In genomic region chr2:163269375-163270021, GRCh38 we compare ENCODE assay signal across 24 cellular contexts.
"Had no signal": no experiment of that assay in that cellular context is flagged by ENCODE, and none has a peak within 500 bp of the region (broad histone marks: within the 10 kb centered on the region; RNA-seq: fewer than 3 reads in every experiment).

No MANE protein-coding gene starts in this region.

- H3K27ac ChIP-seq: ascending aorta, Peyer's patch, RWPE1, SJCRH30 had no signal

- H3K36me3 ChIP-seq: ascending aorta, Peyer's patch, SJCRH30 had no signal

- H3K9me3 ChIP-seq: Peyer's patch, SJCRH30 had no signal

- H3K4me3 ChIP-seq: ascending aorta, Peyer's patch, SJCRH30 had no signal

- H3K36me3 Mint-ChIP-seq: activated naive CD8-positive, alpha-beta T cell treated with anti-CD3 and anti-CD28 coated beads, Interleukin-2, amount 10 ng/mL, durations not matched to agents 7 days and 5 days had no signal

- ATAC-seq: activated CD4-positive, CD25-positive, alpha-beta regulatory T cell treated with anti-CD3 and anti-CD28 coated beads, Interleukin-2, amount 50 U/mL, for 24 hours; activated CD8-positive, alpha-beta T cell treated with anti-CD3 and anti-CD28 coated beads for 36 hours had no signal

- H3K9ac ChIP-seq: SK-N-SH had no signal

- H3K27me3 ChIP-seq: ascending aorta, Peyer's patch, SJCRH30 had no signal

- H3K4me2 ChIP-seq: SK-N-SH had no signal

- H3K4me1 Mint-ChIP-seq: activated naive CD8-positive, alpha-beta T cell treated with anti-CD3 and anti-CD28 coated beads, Interleukin-2, amount 10 ng/mL, durations not matched to agents 7 days and 5 days; brain had no signal

- H3K27ac Mint-ChIP-seq: activated CD8-positive, alpha-beta T cell treated with anti-CD3 and anti-CD28 coated beads for 36 hours; activated naive CD8-positive, alpha-beta T cell treated with anti-CD3 and anti-CD28 coated beads, Interleukin-2, amount 10 ng/mL, durations not matched to agents 7 days and 5 days; brain had no signal

- H3K27me3 Mint-ChIP-seq: activated CD8-positive, alpha-beta T cell treated with anti-CD3 and anti-CD28 coated beads for 36 hours; activated naive CD8-positive, alpha-beta T cell treated with anti-CD3 and anti-CD28 coated beads, Interleukin-2, amount 10 ng/mL, durations not matched to agents 7 days and 5 days; brain had no signal

- DNase-seq: activated CD4-positive, alpha-beta T cell treated with anti-CD3 and anti-CD28 coated beads for 4 hours; activated CD8-positive, alpha-beta memory T cell treated with anti-CD3 and anti-CD28 coated beads, Interleukin-2, amount 50 U/mL, for 48 hours; activated CD8-positive, alpha-beta T cell treated with anti-CD3 and anti-CD28 coated beads for 36 hours; activated naive CD4-positive, alpha-beta T cell treated with anti-CD3 and anti-CD28 coated beads, Interleukin-2, amount 50 U/mL, for 16 hours; activated naive CD8-positive, alpha-beta T cell treated with anti-CD3 and anti-CD28 coated beads, Interleukin-2, amount 10 ng/mL, durations not matched to agents 7 days and 5 days; activated T-cell treated with anti-CD3 and anti-CD28 coated beads, Interleukin-2, amount 50 U/mL, for 1 hour; Kasumi-1; KBM-7; MV-4-11; NCI-H1092 treated with DMSO at 0.1 percent for 48 hours; NCI-H1417 treated with DMSO at 0.1 percent for 48 hours; NCI-H1694 treated with DMSO at 0.1 percent for 48 hours; NCI-H2029 treated with DMSO at 0.1 percent for 48 hours; NCI-H345; NCI-H510A treated with DMSO at 0.1 percent for 48 hours; Peyer's patch; Right ventricle myocardium superior; SJCRH30; SK-N-SH; T-helper 1 cell had no signal

- H3K4me1 ChIP-seq: ascending aorta, Peyer's patch had no signal

- H3K4me3 Mint-ChIP-seq: activated CD8-positive, alpha-beta T cell treated with anti-CD3 and anti-CD28 coated beads for 36 hours; activated naive CD8-positive, alpha-beta T cell treated with anti-CD3 and anti-CD28 coated beads, Interleukin-2, amount 10 ng/mL, durations not matched to agents 7 days and 5 days; brain had no signal
